Comparison of ENCODE assay signal across 8 cellular contexts in the genomic region with DNA sequence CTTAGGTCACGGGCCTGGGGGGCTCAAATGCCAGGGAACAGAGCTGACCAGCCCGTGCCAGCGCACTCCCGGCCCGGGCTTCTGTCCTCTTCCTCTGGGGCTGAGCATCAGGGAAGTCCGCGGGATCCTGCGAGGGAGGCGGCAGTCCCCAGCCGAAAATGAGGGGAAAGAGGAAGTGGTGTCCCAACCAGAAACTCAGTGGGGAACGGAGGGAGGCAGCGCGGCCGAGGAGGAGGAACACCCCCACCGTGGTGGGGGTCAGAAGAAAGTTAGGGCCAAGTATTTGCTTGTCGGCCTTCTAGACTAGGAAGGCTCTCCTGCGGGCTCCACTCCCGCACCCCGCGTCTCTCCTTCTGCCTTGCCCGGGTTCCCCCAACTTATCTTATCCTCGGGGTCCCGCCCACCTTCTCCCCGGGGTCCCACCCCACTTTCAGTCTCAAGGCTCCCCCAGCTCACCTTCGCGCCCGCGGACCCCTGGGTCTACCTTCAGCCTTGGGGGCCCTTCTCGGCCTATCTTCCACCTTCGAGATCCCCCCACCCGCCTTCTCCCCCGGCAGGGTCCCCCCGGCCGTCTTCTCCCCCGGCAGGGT. TPM values are rescaled to one million over a fixed set of nuclear protein-coding genes. Genes with fewer than 3 reads are reported as not detected.
DNase-seq lines count a peak whose midpoint lies in the region; ATAC-seq and TF ChIP-seq lines count a peak whose summit lies in the region.

No MANE protein-coding gene starts in this region.

- H3K4me1 Mint-ChIP-seq in CD8-positive, alpha-beta T cell (ENCODE audit: low read depth), result peaks cover 43% of the 10 kb centered on the region

- WGBS in stomach, 5 donors, result 0 to 1% (median 1%) methylated on average over 25 to 35 of the region's 35 CpGs

- H3K4me3 Mint-ChIP-seq in CD8-positive, alpha-beta T cell, result peak overlapping the region; percentile 90

- peak overlapping the region; percentile 85 for H3K4me3 ChIP-seq in CD8-positive, alpha-beta T cell (ENCODE audit: low read depth, low read length)
- peak overlapping the region; percentile 52 for H3K4me3 ChIP-seq in mucosa of stomach (ENCODE audit: low read length)
- H3K4me3 ChIP-seq in stomach, result peak overlapping the region; percentile 81 to 95 (median 88)

- POLR2A ChIA-PET in CD8-positive, alpha-beta T cell (lab: Charles Lee), result interaction anchor here (2.3 kb wide), 1 partner anchor 9 kb away, joined by 27 read pairs; no protein-coding TSS in a partner anchor

- peak overlapping the region; percentile 96 for H3K9ac ChIP-seq in mucosa of stomach (ENCODE audit: low read length)

- intact Hi-C loops in CD8-positive, alpha-beta T cell (cut with DNase I, micrococcal nuclease), result loop anchor here (1.0 to 10.0 kb wide), 5 partner anchors 10 to 1454 kb away; a partner anchor contains a TSS
- intact Hi-C loops in stomach (cut with DNase I; ENCODE audit: low total_unique reads), result no loop called here

- H3K27me3 Mint-ChIP-seq in CD8-positive, alpha-beta T cell (ENCODE audit: low read depth), result no peaks in the 10 kb centered on the region

- H3K9me3 ChIP-seq in CD8-positive, alpha-beta T cell (ENCODE audit: low read length), result no peaks in the 10 kb centered on the region
- no peaks in the 10 kb centered on the region for H3K9me3 ChIP-seq in mucosa of stomach (ENCODE audit: control insufficient read depth, low read length)
- peaks cover 0 to 4% (median 0%) of the 10 kb centered on the region in 4 donors for H3K9me3 ChIP-seq in stomach

- no peaks in the 10 kb centered on the region for H3K36me3 ChIP-seq in CD8-positive, alpha-beta T cell (ENCODE audit: insufficient read depth, low read length)
- no peaks in the 10 kb centered on the region for H3K36me3 ChIP-seq in mucosa of stomach (ENCODE audit: control insufficient read depth, insufficient read depth, low read length)
- no peaks in the 10 kb centered on the region for H3K36me3 ChIP-seq in stomach

- CTCF ChIA-PET in CD8-positive, alpha-beta T cell (lab: Charles Lee), result interaction anchor here (1.0 kb wide), 1 partner anchor 16 kb away, joined by 3 read pairs; no protein-coding TSS in a partner anchor

- TF ChIP-seq EP300 in stomach (IDR thresholded peaks at IDR 0.05), result no peak

- no peak for TF ChIP-seq POLR2A in stomach (IDR thresholded peaks at IDR 0.05)

- peak; percentile 21 to 77 (median 64) for DNase-seq in CD8-positive, alpha-beta T cell
- peak; percentile 66 for DNase-seq in NCI-H69 (lab: John Stamatoyannopoulos, UW)
- DNase-seq in activated CD8-positive, alpha-beta memory T cell treated with anti-CD3 and anti-CD28 coated beads, Interleukin-2, amount 50 U/mL, for 48 hours, result peak; percentile 81
- peak; percentile 46 for DNase-seq in stomach
- DNase-seq in NCI-H2227 treated with DMSO at 0.1 percent for 48 hours (lab: John Stamatoyannopoulos, UW), result no peak

- ATAC-seq in CD8-positive, alpha-beta T cell, result peak; percentile 61
- peak; percentile 42 for ATAC-seq in GM21723 (IDR thresholded peaks at IDR 0.05; ENCODE audit: unreplicated experiment)
- peak; percentile 17 for ATAC-seq in esophagus mucosa

- peak overlapping the region; percentile 94 for H3K27ac Mint-ChIP-seq in CD8-positive, alpha-beta T cell

- H3K9me3 Mint-ChIP-seq in CD8-positive, alpha-beta T cell, result no peaks in the 10 kb centered on the region

- H3K27ac ChIP-seq in CD8-positive, alpha-beta T cell (ENCODE audit: low read depth, low read length), result peak overlapping the region; percentile 67
- H3K27ac ChIP-seq in stomach, result peak overlapping the region; percentile 93 to 98 (median 96)

- H3K27me3 ChIP-seq in CD8-positive, alpha-beta T cell (ENCODE audit: insufficient read depth, low read length), result no peaks in the 10 kb centered on the region
- no peaks in the 10 kb centered on the region for H3K27me3 ChIP-seq in mucosa of stomach (ENCODE audit: control insufficient read depth, insufficient read depth, low read length)
- H3K27me3 ChIP-seq in stomach, result no peaks in the 10 kb centered on the region

- peaks cover 28% of the 10 kb centered on the region for H3K4me1 ChIP-seq in CD8-positive, alpha-beta T cell (ENCODE audit: insufficient read depth, low read length)
- peaks cover 36% of the 10 kb centered on the region for H3K4me1 ChIP-seq in mucosa of stomach (ENCODE audit: control insufficient read depth, insufficient read depth, low read length)
- H3K4me1 ChIP-seq in stomach, result peaks cover 42 to 53% (median 48%) of the 10 kb centered on the region in 4 donors

- TF ChIP-seq CTCF in CD8-positive, alpha-beta T cell (IDR thresholded peaks at IDR 0.05), result no peak
- no peak for TF ChIP-seq CTCF in stomach (IDR thresholded peaks at IDR 0.05)

- peaks cover 4% of the 10 kb centered on the region for H3K36me3 Mint-ChIP-seq in CD8-positive, alpha-beta T cell

RNA-seq across cellular contexts. Expression of a gene that starts 0.6 kb away (rescaled TPM):
- 10 to 100 TPM; 23.9 to 25.7 TPM for total RNA-seq in CD8-positive, alpha-beta T cell
- total RNA-seq in esophagus mucosa (12.1 TPM), stomach (10 to 100 TPM; 15.2 to 58.0 (median 22.8) TPM)
- polyA plus RNA-seq in stomach, result 10 to 100 TPM; 14.2 to 17.5 (median 15.6) TPM
